10 cellular contexts compared by ENCODE assay signal in the genomic region with DNA sequence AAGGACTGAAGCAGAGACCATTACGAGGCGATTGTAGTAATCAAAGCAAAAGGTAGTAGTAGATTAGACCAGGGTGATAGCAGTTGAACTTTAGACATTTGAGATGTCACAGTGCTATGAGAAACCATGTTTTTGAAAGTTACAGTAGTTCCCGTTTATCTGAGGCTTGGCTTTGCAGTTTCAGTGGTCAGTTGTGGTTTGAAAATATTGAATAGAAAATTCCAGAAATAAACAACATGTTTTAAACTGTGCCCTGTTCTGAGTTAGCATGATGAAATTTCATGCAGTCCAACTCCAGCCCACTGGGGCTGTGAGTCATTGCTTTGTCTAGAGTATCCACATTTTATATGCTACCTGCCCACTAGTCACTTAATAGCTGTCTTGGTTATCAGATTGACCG. TPM values are rescaled to one million over a fixed set of nuclear protein-coding genes. Genes with fewer than 3 reads are reported as not detected.
A peak's percentile ranks its signal among the peaks of the same experiment; 100 is the strongest.
DNase-seq lines count a peak whose midpoint lies in the region; ATAC-seq and TF ChIP-seq lines count a peak whose summit lies in the region.
"Had no signal": no experiment of that assay in that cellular context is flagged by ENCODE, and none has a peak within 500 bp of the region (broad histone marks: within the 10 kb centered on the region; RNA-seq: fewer than 3 reads in every experiment).

No MANE protein-coding gene starts in this region.

- CTCF ChIA-PET in MCF 10A (lab: Yijun Ruan, JAX) = interaction anchor here (0.6 kb wide), 1 partner anchor 82 kb away, joined by 3 read pairs; no protein-coding TSS in a partner anchor

- no peaks in the 10 kb centered on the region for H3K4me1 ChIP-seq in breast epithelium
- H3K4me1 ChIP-seq in RWPE2 (ENCODE audit: insufficient read depth, poor library complexity, severe bottlenecking) = peaks cover 16% of the 10 kb centered on the region
- H3K4me1 ChIP-seq in stomach = peaks cover 0 to 15% (median 6%) of the 10 kb centered on the region in 4 donors

- H3K4me3 ChIP-seq in breast epithelium (no peak overlapping the region), RWPE2 (ENCODE audit: severe bottlenecking) (no peak overlapping the region), fibroblast of the aortic adventitia (ENCODE audit: low read depth, low read length) (no peak overlapping the region), stomach (no peak overlapping the region)
- H3K4me3 ChIP-seq: heart right ventricle had no signal

- H3K9me3 Mint-ChIP-seq in MCF 10A (ENCODE audit: unreplicated experiment) = no peaks in the 10 kb centered on the region
- no peaks in the 10 kb centered on the region for H3K9me3 Mint-ChIP-seq in stimulated activated naive CD8-positive, alpha-beta T cell treated with anti-CD3 and anti-CD28 coated beads, Interleukin-15, amount 100 ng/mL, for 72 hours

- TF ChIP-seq POLR2A in breast epithelium (IDR thresholded peaks at IDR 0.05) = no peak
- no peak for TF ChIP-seq POLR2A in stomach (IDR thresholded peaks at IDR 0.05)

- no TSS peak for BruUV-seq in MCF 10A (replicated peaks; lab: Mats Ljungman, UMichigan)

- no peak overlapping the region for H3K4me3 Mint-ChIP-seq in MCF 10A (ENCODE audit: unreplicated experiment)
- no peak overlapping the region for H3K4me3 Mint-ChIP-seq in stimulated activated naive CD8-positive, alpha-beta T cell treated with anti-CD3 and anti-CD28 coated beads, Interleukin-15, amount 100 ng/mL, for 72 hours

- TF ChIP-seq CTCF in MCF 10A (IDR thresholded peaks at IDR 0.05; ENCODE audit: unreplicated experiment) (no peak), breast epithelium (IDR thresholded peaks at IDR 0.05) (no peak), RWPE2 (IDR thresholded peaks at IDR 0.05; ENCODE audit: poor library complexity, severe bottlenecking) (no peak), fibroblast of the aortic adventitia (IDR thresholded peaks at IDR 0.05; ENCODE audit: insufficient read depth, low read length) (no peak), stomach (IDR thresholded peaks at IDR 0.05) (no peak)

- POLR2A ChIA-PET in MCF 10A (lab: Yijun Ruan, JAX) = no interaction called here

- H3K27ac ChIP-seq in breast epithelium (no peak overlapping the region), RWPE2 (ENCODE audit: poor library complexity, severe bottlenecking) (no peak overlapping the region), stomach (no peak overlapping the region)
- H3K27ac ChIP-seq: heart right ventricle had no signal

- H3K36me3 Mint-ChIP-seq in MCF 10A (ENCODE audit: insufficient read depth, unreplicated experiment) = peaks cover 75% of the 10 kb centered on the region

- H3K36me3 ChIP-seq in breast epithelium = no peaks in the 10 kb centered on the region
- H3K36me3 ChIP-seq in RWPE2 (ENCODE audit: low read depth) = peaks cover 82% of the 10 kb centered on the region
- peaks cover 15 to 84% (median 78%) of the 10 kb centered on the region in 4 donors for H3K36me3 ChIP-seq in stomach

- H3K4me1 Mint-ChIP-seq in MCF 10A (ENCODE audit: insufficient read depth, unreplicated experiment) = peaks cover 39% of the 10 kb centered on the region
- H3K4me1 Mint-ChIP-seq in stimulated activated naive CD8-positive, alpha-beta T cell treated with anti-CD3 and anti-CD28 coated beads, Interleukin-15, amount 100 ng/mL, for 72 hours = peaks cover 19% of the 10 kb centered on the region

- intact Hi-C loops in MCF 10A (cut with micrococcal nuclease) (no loop called here), breast epithelium (cut with DNase I; ENCODE audit: low total_unique reads) (loop anchor here (10.0 kb wide), 1 partner anchor 74 kb away; no protein-coding TSS in a partner anchor), stomach (cut with DNase I; ENCODE audit: low total_unique reads) (no loop called here)

- 57 to 68% (median 62%) methylated on average over 4 of the region's 4 CpGs for WGBS in stomach, 5 donors

- H3K9me3 ChIP-seq in breast epithelium (no peaks in the 10 kb centered on the region), RWPE2 (ENCODE audit: severe bottlenecking) (no peaks in the 10 kb centered on the region), stomach (no peaks in the 10 kb centered on the region)
- H3K9me3 ChIP-seq: heart right ventricle had no signal

- ATAC-seq in RWPE2 (ENCODE audit: low read depth) = peak; percentile 89
- peak; percentile 63 for ATAC-seq in stimulated activated naive CD8-positive, alpha-beta T cell treated with anti-CD3 and anti-CD28 coated beads, Interleukin-15, amount 100 ng/mL, for 72 hours

- DNase-seq in MCF 10A (ENCODE audit: unreplicated experiment) (peak; percentile 71), breast epithelium (ENCODE audit: low spot score in 2 of 2) (no peak), RWPE2 (ENCODE audit: low spot score) (no peak), fibroblast of the aortic adventitia (ENCODE audit: low read depth) (peak; percentile 86), hepatic stellate cell (ENCODE audit: low spot score) (no peak), superior temporal gyrus (ENCODE audit: extremely low spot score) (no peak), stomach (no peak)
- no peak for DNase-seq in stimulated activated naive CD8-positive, alpha-beta T cell treated with anti-CD3 and anti-CD28 coated beads, Interleukin-15, amount 100 ng/mL, for 72 hours
- DNase-seq: heart right ventricle, NCI-H1694 had no signal

- no peak for TF ChIP-seq EP300 in stomach (IDR thresholded peaks at IDR 0.05)

- H3K27me3 ChIP-seq in breast epithelium (no peaks in the 10 kb centered on the region), RWPE2 (ENCODE audit: insufficient read depth, poor library complexity, severe bottlenecking) (no peaks in the 10 kb centered on the region), stomach (no peaks in the 10 kb centered on the region)
- H3K27me3 ChIP-seq: heart right ventricle had no signal

- no peaks in the 10 kb centered on the region for H3K27me3 Mint-ChIP-seq in MCF 10A (ENCODE audit: insufficient read depth, unreplicated experiment)
- H3K27me3 Mint-ChIP-seq in stimulated activated naive CD8-positive, alpha-beta T cell treated with anti-CD3 and anti-CD28 coated beads, Interleukin-15, amount 100 ng/mL, for 72 hours = no peaks in the 10 kb centered on the region

- peak overlapping the region; percentile 67 for H3K27ac Mint-ChIP-seq in MCF 10A (ENCODE audit: low read depth, unreplicated experiment)
- H3K27ac Mint-ChIP-seq in stimulated activated naive CD8-positive, alpha-beta T cell treated with anti-CD3 and anti-CD28 coated beads, Interleukin-15, amount 100 ng/mL, for 72 hours = peak overlapping the region in 1 of 2 donors; percentile 92

RNA-seq across cellular contexts. Expression of a gene that starts 47.5 kb away (rescaled TPM):
- total RNA-seq in MCF 10A (2022) = 112 and 142 TPM in 2 replicates
- total RNA-seq in breast epithelium = 100 to 1,000 TPM; 203 to 290 (median 266) TPM
- total RNA-seq in fibroblast of the aortic adventitia (ENCODE audit: low replicate concordance) = 123 and 280 TPM in 2 replicates
- total RNA-seq in stomach = 100 to 1,000 TPM in 4 of 5 donors, 10 to 100 TPM in 1; 92.4 to 411 (median 224) TPM
- 10 to 100 TPM; 55.2 to 94.8 (median 59.6) TPM for polyA plus RNA-seq in stomach

Comparison
In these comparisons a context has a peak if more than half of its experiments do, and no peak if none do; other contexts are left out.
1. DNase-seq: peak in MCF 10A (single experiment) and fibroblast of the aortic adventitia (single experiment); none in breast epithelium (0 of 2), RWPE2 (single experiment), stimulated activated naive CD8-positive, alpha-beta T cell treated with anti-CD3 and anti-CD28 coated beads, Interleukin-15, amount 100 ng/mL, for 72 hours (0 of 2), hepatic stellate cell (single experiment), superior temporal gyrus (single experiment) and stomach (single experiment).